In genomic region chr11:65861533-65862183, GRCh38 we compare ENCODE assay signal across 8 cellular contexts. TPM values are rescaled to one million over a fixed set of nuclear protein-coding genes. Genes with fewer than 3 reads are reported as not detected.
DNase-seq lines count a peak whose midpoint lies in the region; ATAC-seq and TF ChIP-seq lines count a peak whose summit lies in the region.

No MANE protein-coding gene starts in this region.

- ATAC-seq in Right ventricle myocardium inferior (no peak), left ventricle myocardium superior (no peak), GM18498 (IDR thresholded peaks at IDR 0.05; ENCODE audit: unreplicated experiment) (no peak), GM19395 (IDR thresholded peaks at IDR 0.05; ENCODE audit: unreplicated experiment) (no peak), HG03354 (IDR thresholded peaks at IDR 0.05; ENCODE audit: poor library complexity, severe bottlenecking, unreplicated experiment) (no peak)

- CTCF ChIA-PET in mammary epithelial cell (lab: Charles Lee; ENCODE audit: low non-redundant PET): no interaction called here

- H2BK5ac ChIP-seq in mesendoderm (ENCODE audit: low read length): no peak overlapping the region

- peak overlapping the region; percentile 89 for H3K9ac ChIP-seq in mammary epithelial cell (ENCODE audit: insufficient read depth, low read length)
- peak overlapping the region; percentile 83 for H3K9ac ChIP-seq in mesendoderm (ENCODE audit: low read length)

- peaks cover 5% of the 10 kb centered on the region for H4K20me1 ChIP-seq in mammary epithelial cell (ENCODE audit: insufficient read depth, low read length)

- DNase-seq in Right ventricle myocardium inferior (ENCODE audit: missing footprints) (peak; percentile 21), left ventricle myocardium superior (no peak), mammary epithelial cell (no peak), mesendoderm (no peak), uterus (peak; percentile 16 to 35)

- no peak overlapping the region for H2AK5ac ChIP-seq in mesendoderm (ENCODE audit: low read length)

- H3K9me3 ChIP-seq in mammary epithelial cell (replicated peaks; ENCODE audit: insufficient read depth, low read length) (no peaks in the 10 kb centered on the region), uterus (no peaks in the 10 kb centered on the region)

- H3K4me1 ChIP-seq in mammary epithelial cell (ENCODE audit: insufficient read depth, low read length): peaks cover 22% of the 10 kb centered on the region
- no peaks in the 10 kb centered on the region for H3K4me1 ChIP-seq in mesendoderm (ENCODE audit: control insufficient read depth, low read depth, low read length)
- H3K4me1 ChIP-seq in uterus: peaks cover 7% of the 10 kb centered on the region in 2 donors

- H4K5ac ChIP-seq in mesendoderm (ENCODE audit: low read length): no peak overlapping the region

- peak overlapping the region; percentile 95 for H3K56ac ChIP-seq in mesendoderm (ENCODE audit: low read length)

- H3K27ac ChIP-seq in mammary epithelial cell (ENCODE audit: insufficient read depth, low read depth, low read length) (peak overlapping the region; percentile 72), mesendoderm (ENCODE audit: low read depth, low read length) (no peak overlapping the region), uterus (peak overlapping the region; percentile 98 to 99)

- no peak overlapping the region for H2BK15ac ChIP-seq in mesendoderm (replicated peaks; ENCODE audit: low read depth)

- H3K36me3 ChIP-seq in mammary epithelial cell (ENCODE audit: insufficient read depth, low read length) (peaks cover 11% of the 10 kb centered on the region), mesendoderm (ENCODE audit: control insufficient read depth, insufficient read depth, low read length) (peaks cover 10% of the 10 kb centered on the region), uterus (no peaks in the 10 kb centered on the region)

- H3K23ac ChIP-seq in mesendoderm (ENCODE audit: low read length): no peak overlapping the region

- TF ChIP-seq CTCF in mammary epithelial cell (conservative IDR thresholded peaks at IDR 0.05 in 1 of 2, IDR thresholded peaks at IDR 0.05 in 1 of 2; ENCODE audit: extremely low read depth in 1 of 2, insufficient read depth in 1 of 2, low read depth in 1 of 2, low read length in 2 of 2) (no peak), uterus (IDR thresholded peaks at IDR 0.05) (no peak)

- in situ Hi-C loops in mammary epithelial cell (cut with MboI; ENCODE audit: low sequenced_read_pairs in 2 of 2): no loop called here

- dilution Hi-C loops in mammary epithelial cell (cut with HindIII; ENCODE audit: low sequenced_read_pairs): loop anchor here (5.0 kb wide), 3 partner anchors 34 to 229 kb away; no protein-coding TSS in a partner anchor

- no peak overlapping the region for H3K4ac ChIP-seq in mesendoderm (ENCODE audit: low read depth, low read length)

- no peak overlapping the region for H3K18ac ChIP-seq in mesendoderm (ENCODE audit: low read length)

- TF ChIP-seq POLR2A in uterus (IDR thresholded peaks at IDR 0.05): no peak

- H2AFZ ChIP-seq in mammary epithelial cell (ENCODE audit: low read depth, low read length): no peak overlapping the region

- no peak overlapping the region for H2BK120ac ChIP-seq in mesendoderm (ENCODE audit: low read depth, low read length)

- no peak overlapping the region for H4K8ac ChIP-seq in mesendoderm (ENCODE audit: low read depth, low read length)

- peak overlapping the region; percentile 94 for H3K4me2 ChIP-seq in mammary epithelial cell (ENCODE audit: insufficient read depth, low read depth, low read length)
- peak overlapping the region; percentile 97 for H3K4me2 ChIP-seq in mesendoderm (ENCODE audit: low read length)

- H3K79me1 ChIP-seq in mesendoderm (ENCODE audit: low read length): peaks cover 16% of the 10 kb centered on the region

- no peaks in the 10 kb centered on the region for H3K27me3 ChIP-seq in mammary epithelial cell (ENCODE audit: insufficient read depth, low read length)
- no peaks in the 10 kb centered on the region for H3K27me3 ChIP-seq in mesendoderm (ENCODE audit: insufficient read depth, low read length, poor library complexity)
- H3K27me3 ChIP-seq in uterus: no peaks in the 10 kb centered on the region

- 42% methylated on average over 11 of the region's 13 CpGs for WGBS in mammary epithelial cell (ENCODE audit: low coverage, missing lambda C conversion rate)
- WGBS in mesendoderm (ENCODE audit: extremely low coverage, insufficient coverage, low lambda C conversion rate): no CpG with 5 or more reads among the region's 13 CpGs

- H3K4me3 ChIP-seq in mammary epithelial cell (replicated peaks in 1 of 3; ENCODE audit: insufficient read depth in 1 of 3, low read depth in 2 of 3, low read length in 3 of 3): peak overlapping the region; percentile 76 to 97 (median 84)
- H3K4me3 ChIP-seq in mesendoderm (ENCODE audit: low read length): peak overlapping the region; percentile 65
- peak overlapping the region; percentile 92 to 99 for H3K4me3 ChIP-seq in uterus

- no TSS peak for BruUV-seq in mammary epithelial cell (replicated peaks; lab: Mats Ljungman, UMichigan)

- intact Hi-C loops in Right ventricle myocardium inferior (cut with DNase I) (no loop called here), left ventricle myocardium superior (cut with micrococcal nuclease) (no loop called here), mammary epithelial cell (cut with micrococcal nuclease) (loop anchor here (2.0 kb wide), 1 partner anchor 99 kb away; the partner anchor contains the start of gene SART1), uterus (cut with DNase I; ENCODE audit: low total_unique reads) (no loop called here)

- H3K79me2 ChIP-seq in mammary epithelial cell (ENCODE audit: insufficient read depth, low read length) (peaks cover 64% of the 10 kb centered on the region), mesendoderm (ENCODE audit: control insufficient read depth, insufficient read depth, low read length) (peaks cover 21% of the 10 kb centered on the region)

RNA-seq across cellular contexts. Expression of gene MUS81, which starts 1.4 kb away (rescaled TPM):
- total RNA-seq in Right ventricle myocardium inferior (35.5 TPM), left ventricle myocardium superior (37.8 TPM), mammary epithelial cell (10 to 100 TPM; 53.8 to 72.7 TPM), uterus (100 to 1,000 TPM in 1 of 4 donors, 10 to 100 TPM in 3; 28.8 to 108 (median 75.0) TPM)
- 28.1 TPM for polyA plus RNA-seq in mammary epithelial cell
- polyA minus RNA-seq in mammary epithelial cell: 34.7 TPM
- 34.0 TPM for polyA plus RNA-seq in mesendoderm (2013, experiment 1 of 2)
- 34.8 TPM for polyA plus RNA-seq in mesendoderm (2013, experiment 2 of 2)

RNA-seq across cellular contexts. Expression of gene CFL1, which starts 3.7 kb away (rescaled TPM):
- 386 TPM for total RNA-seq in Right ventricle myocardium inferior
- total RNA-seq in left ventricle myocardium superior: 334 TPM
- 1,000 to 10,000 TPM in 1 of 2 donors, 100 to 1,000 TPM in 1; 768 to 1,348 TPM for total RNA-seq in mammary epithelial cell
- 1,980 TPM for polyA plus RNA-seq in mammary epithelial cell
- polyA minus RNA-seq in mammary epithelial cell: 2,514 TPM
- 1,253 TPM for polyA plus RNA-seq in mesendoderm (2013, experiment 1 of 2)
- polyA plus RNA-seq in mesendoderm (2013, experiment 2 of 2): 1,244 TPM
- total RNA-seq in uterus: 100 to 1,000 TPM; 227 to 514 (median 399) TPM

RNA-seq across cellular contexts. Expression of gene EFEMP2, which starts 10.9 kb away (rescaled TPM):
- 83.1 TPM for total RNA-seq in Right ventricle myocardium inferior
- 95.2 TPM for total RNA-seq in left ventricle myocardium superior
- total RNA-seq in mammary epithelial cell: 10 to 100 TPM in 1 of 2 donors, 1 to 10 TPM in 1; 7.5 to 10.7 TPM
- polyA plus RNA-seq in mammary epithelial cell: 2.4 TPM
- not detected for polyA minus RNA-seq in mammary epithelial cell
- polyA plus RNA-seq in mesendoderm (2013, experiment 1 of 2): 9.1 TPM
- polyA plus RNA-seq in mesendoderm (2013, experiment 2 of 2): 8.7 TPM
- 100 to 1,000 TPM in 1 of 4 donors, 10 to 100 TPM in 3; 56.1 to 165 (median 87.3) TPM for total RNA-seq in uterus

RNA-seq across cellular contexts. Expression of gene CTSW, which starts 18.0 kb away (rescaled TPM):
- total RNA-seq in Right ventricle myocardium inferior: 1.1 TPM
- 1.1 TPM for total RNA-seq in left ventricle myocardium superior
- total RNA-seq in mammary epithelial cell: not detected
- 0.11 TPM for polyA plus RNA-seq in mammary epithelial cell
- polyA minus RNA-seq in mammary epithelial cell: not detected
- not detected for polyA plus RNA-seq in mesendoderm (2013, experiment 1 of 2)
- polyA plus RNA-seq in mesendoderm (2013, experiment 2 of 2): not detected
- 1 to 10 TPM in 1 of 4 donors, under 1 TPM in 1, not detected in 2; 0.62 to 3.6 TPM for total RNA-seq in uterus

RNA-seq across cellular contexts. Expression of gene FIBP, which starts 26.6 kb away (rescaled TPM):
- total RNA-seq in Right ventricle myocardium inferior: 44.7 TPM
- total RNA-seq in left ventricle myocardium superior: 44.9 TPM
- total RNA-seq in mammary epithelial cell: 100 to 1,000 TPM in 1 of 2 donors, 10 to 100 TPM in 1; 84.1 to 125 TPM
- polyA plus RNA-seq in mammary epithelial cell: 78.7 TPM
- polyA minus RNA-seq in mammary epithelial cell: 123 TPM
- 87.5 TPM for polyA plus RNA-seq in mesendoderm (2013, experiment 1 of 2)
- 89.2 TPM for polyA plus RNA-seq in mesendoderm (2013, experiment 2 of 2)
- 100 to 1,000 TPM in 1 of 4 donors, 10 to 100 TPM in 3; 39.7 to 239 (median 52.2) TPM for total RNA-seq in uterus

Comparison
In these comparisons a context has a peak if more than half of its experiments do, and no peak if none do; other contexts are left out.
1. DNase-seq: peak in Right ventricle myocardium inferior (single experiment) and uterus (2 of 2); none in left ventricle myocardium superior (single experiment), mammary epithelial cell (single experiment) and mesendoderm (single experiment).
2. Peak in every context shown above with its lines, with median percentiles within 50 percentile points of each other: H3K4me3 ChIP-seq.